In the genomic region with DNA sequence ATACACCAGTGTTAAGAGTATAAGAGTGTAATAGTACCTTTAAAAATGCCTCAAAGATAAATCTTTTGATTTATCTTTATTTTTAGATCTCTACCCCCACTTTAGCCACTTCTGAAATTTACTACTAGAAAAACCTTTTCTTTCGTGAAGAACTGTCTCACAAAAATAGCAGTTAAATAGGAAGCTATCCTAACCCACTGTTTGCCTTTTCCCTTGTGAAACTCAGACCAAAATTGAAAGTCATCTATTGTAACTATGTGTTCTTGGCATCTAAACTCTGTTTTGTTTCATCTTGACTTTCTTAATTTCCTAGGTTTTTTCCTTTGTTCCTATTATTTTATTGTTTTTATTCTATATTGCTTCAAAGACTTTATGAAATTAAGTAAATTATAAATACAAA, we compare ENCODE assay signal across 21 cellular contexts. TPM values are rescaled to one million over a fixed set of nuclear protein-coding genes. Genes with fewer than 3 reads are reported as not detected.
A peak's percentile ranks its signal among the peaks of the same experiment; 100 is the strongest.
DNase-seq lines count a peak whose midpoint lies in the region; ATAC-seq, FAIRE-seq and TF ChIP-seq lines count a peak whose summit lies in the region.
"Had no signal": no experiment of that assay in that cellular context is flagged by ENCODE, and none has a peak within 500 bp of the region (broad histone marks: within the 10 kb centered on the region; RNA-seq: fewer than 3 reads in every experiment).

No MANE protein-coding gene starts in this region.

- no peaks in the 10 kb centered on the region for H3K27me3 ChIP-seq in endothelial cell of umbilical vein (ENCODE audit: control insufficient read depth in 2 of 2, insufficient read depth in 2 of 2, low read length in 2 of 2)

- no peak overlapping the region for H2AFZ ChIP-seq in endothelial cell of umbilical vein (ENCODE audit: low read depth, low read length)

- H3K79me2 ChIP-seq in endothelial cell of umbilical vein (ENCODE audit: control insufficient read depth, insufficient read depth, low read length): no peaks in the 10 kb centered on the region

- intact Hi-C loops in endothelial cell of umbilical vein (cut with micrococcal nuclease): no loop called here
- intact Hi-C loops in left cardiac atrium (cut with DNase I): no loop called here

- ATAC-seq in GM19395 (IDR thresholded peaks at IDR 0.05; ENCODE audit: unreplicated experiment) (peak; percentile 45), left cardiac atrium (no peak)
- ATAC-seq: A549, Panc1 had no signal

- no peak overlapping the region for H3K4me2 ChIP-seq in endothelial cell of umbilical vein (ENCODE audit: insufficient read depth, low read length)
- H3K4me2 ChIP-seq: A549 had no signal

- DNase-seq in OCI-M1 (lab: John Stamatoyannopoulos, UW) (peak; percentile 37), endothelial cell of umbilical vein (ENCODE audit: low read depth, low spot score) (no peak), left cardiac atrium (no peak), cerebellum (ENCODE audit: low spot score) (no peak), HCEC 1CT (no peak), activated gamma-delta T cell treated with Interleukin-2 at 50 U/mL for 16 hours (no peak)
- DNase-seq: CD4-positive, CD25-positive, alpha-beta regulatory T cell; EL; H9; Kasumi-1; NCI-H1436 treated with DMSO at 0.1 percent for 48 hours; NCI-H2029 treated with DMSO at 0.1 percent for 48 hours; NCI-H2171 treated with DMSO at 0.1 percent for 48 hours; NCI-H446 treated with DMSO at 0.1 percent for 48 hours had no signal

- POLR2A ChIA-PET in endothelial cell of umbilical vein (lab: Charles Lee): no interaction called here

- H3K27ac ChIP-seq in endothelial cell of umbilical vein (ENCODE audit: insufficient read depth, low read depth, low read length): no peak overlapping the region
- H3K27ac ChIP-seq: A549, HL-60 had no signal

- CTCF ChIA-PET in endothelial cell of umbilical vein (lab: Charles Lee): interaction anchor here (1.1 to 1.2 kb wide), 2 partner anchors 10 to 17 kb away, joined by 3 to 5 read pairs; no protein-coding TSS in a partner anchor

- H3K36me3 ChIP-seq in endothelial cell of umbilical vein (ENCODE audit: control insufficient read depth in 2 of 2, extremely low read depth in 1 of 2, insufficient read depth in 2 of 2, low read length in 2 of 2): peaks cover 4 to 5% of the 10 kb centered on the region in 2 experiments

- H3K4me3 ChIP-seq in endothelial cell of umbilical vein (replicated peaks in 1 of 3; ENCODE audit: insufficient read depth in 1 of 3, low read depth in 1 of 3, low read length in 3 of 3): no peak overlapping the region
- H3K4me3 ChIP-seq: A549 had no signal

- dilution Hi-C loops in endothelial cell of umbilical vein (cut with MboI; ENCODE audit: extremely low pct_ligation_motif_present, low sequenced_read_pairs): no loop called here

- BruUV-seq in endothelial cell of umbilical vein (replicated peaks; lab: Mats Ljungman, UMichigan): TSS peak; percentile 8

- TF ChIP-seq CTCF in endothelial cell of umbilical vein (IDR thresholded peaks at IDR 0.05; ENCODE audit: extremely low read depth in 1 of 2, insufficient read depth in 1 of 2, low read depth in 1 of 2, low read length in 2 of 2): no peak

- no peaks in the 10 kb centered on the region for H4K20me1 ChIP-seq in endothelial cell of umbilical vein (replicated peaks; ENCODE audit: control insufficient read depth, extremely low read depth, insufficient read depth, low read length)

- TF ChIP-seq POLR2A in endothelial cell of umbilical vein (IDR thresholded peaks at IDR 0.05; ENCODE audit: low read depth, low read length): no peak

- no peaks in the 10 kb centered on the region for H3K4me1 ChIP-seq in endothelial cell of umbilical vein (ENCODE audit: control insufficient read depth, extremely low read depth, insufficient read depth, low read length)
- H3K4me1 ChIP-seq: A549 had no signal

- FAIRE-seq in A204.1 (lab: Jason Lieb, UNC) (peak; percentile 76), endothelial cell of umbilical vein (lab: Jason Lieb, UNC) (no peak)
- FAIRE-seq: A549, HTR-8/SVneo had no signal

- no peaks in the 10 kb centered on the region for H3K9me3 ChIP-seq in endothelial cell of umbilical vein (replicated peaks; ENCODE audit: control insufficient read depth, insufficient read depth, low read length)
- H3K9me3 ChIP-seq: A549 had no signal

- no peaks in the 10 kb centered on the region for H3K9me1 ChIP-seq in endothelial cell of umbilical vein (replicated peaks; ENCODE audit: control insufficient read depth, extremely low read depth, insufficient read depth, low read length)

- H3K9ac ChIP-seq in endothelial cell of umbilical vein (replicated peaks; ENCODE audit: extremely low read depth, insufficient read depth, low read length): no peak overlapping the region

TF ChIP-seq in endothelial cell of umbilical vein, 7 proteins besides CTCF, POLR2A, EP300 and RAD21:
- no peak for TF ChIP-seq POLR2AphosphoS5 (IDR thresholded peaks at IDR 0.05; ENCODE audit: insufficient read depth, low read depth, low read length)
- no peak for TF ChIP-seq MYC (IDR thresholded peaks at IDR 0.05; ENCODE audit: low read depth, low read length)
- TF ChIP-seq EZH2 (IDR thresholded peaks at IDR 0.05; ENCODE audit: borderline replicate concordance, low read depth, low read length, severe bottlenecking): no peak
- no peak for TF ChIP-seq GATA2 (IDR thresholded peaks at IDR 0.05; ENCODE audit: insufficient read depth, insufficient read length, low read depth, low read length)
- no peak for TF ChIP-seq FOS (IDR thresholded peaks at IDR 0.05; ENCODE audit: borderline replicate concordance, insufficient read depth, low read length)
- TF ChIP-seq, protein P1, sequence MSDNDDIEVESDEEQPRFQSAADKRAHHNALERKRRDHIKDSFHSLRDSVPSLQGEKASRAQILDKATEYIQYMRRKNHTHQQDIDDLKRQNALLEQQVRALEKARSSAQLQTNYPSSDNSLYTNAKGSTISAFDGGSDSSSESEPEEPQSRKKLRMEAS (IDR thresholded peaks at IDR 0.05; ENCODE audit: insufficient read depth, insufficient read length): no peak
TF ChIP-seq in endothelial cell of umbilical vein: peak in this region for 0.

RNA-seq across cellular contexts. Expression of a gene that starts 7.8 kb away (rescaled TPM):
- total RNA-seq in endothelial cell of umbilical vein (23.0 and 23.9 TPM in 2 replicates), left cardiac atrium (10 to 100 TPM in 1 of 2 donors, 1 to 10 TPM in 1; 9.3 to 11.1 TPM), cerebellum (4.0 TPM)
- 10.5 and 10.6 TPM in 2 replicates for polyA plus RNA-seq in endothelial cell of umbilical vein
- 2.3 and 3.1 TPM in 2 replicates for polyA plus RNA-seq in endothelial cell of umbilical vein (2011; cell fraction: cytosol; rRNA removed)
- polyA plus RNA-seq in endothelial cell of umbilical vein (2011; cell fraction: nucleus; rRNA removed): 78.6 and 80.6 TPM in 2 replicates
- polyA plus RNA-seq in endothelial cell of umbilical vein (2012): 5.2 and 5.6 TPM in 2 replicates
- 70.2 and 95.2 TPM in 2 replicates for polyA minus RNA-seq in endothelial cell of umbilical vein
- polyA minus RNA-seq in endothelial cell of umbilical vein (2011; cell fraction: cytosol; rRNA and poly(A)+ RNA removed): 2.2 TPM
- polyA minus RNA-seq in endothelial cell of umbilical vein (2011; cell fraction: nucleus; rRNA and poly(A)+ RNA removed): 156 and 223 TPM in 2 replicates
- total RNA-seq: CD4-positive, CD25-positive, alpha-beta regulatory T cell had no signal
- polyA plus RNA-seq: CD4-positive, CD25-positive, alpha-beta regulatory T cell; IgD-negative memory B cell had no signal

RNA-seq across cellular contexts. Expression of a gene that starts 29.6 kb away (rescaled TPM):
- total RNA-seq in endothelial cell of umbilical vein (235 and 238 TPM in 2 replicates), left cardiac atrium (10 to 100 TPM; 61.5 to 71.2 TPM), cerebellum (30.6 TPM)
- polyA plus RNA-seq in endothelial cell of umbilical vein: 141 and 160 TPM in 2 replicates
- 95.6 and 113 TPM in 2 replicates for polyA plus RNA-seq in endothelial cell of umbilical vein (2011; cell fraction: cytosol; rRNA removed)
- 127 and 148 TPM in 2 replicates for polyA plus RNA-seq in endothelial cell of umbilical vein (2011; cell fraction: nucleus; rRNA removed)
- polyA plus RNA-seq in endothelial cell of umbilical vein (2012): 142 and 143 TPM in 2 replicates
- 352 and 369 TPM in 2 replicates for polyA minus RNA-seq in endothelial cell of umbilical vein
- not detected for polyA minus RNA-seq in endothelial cell of umbilical vein (2011; cell fraction: cytosol; rRNA and poly(A)+ RNA removed)
- polyA minus RNA-seq in endothelial cell of umbilical vein (2011; cell fraction: nucleus; rRNA and poly(A)+ RNA removed): 427 and 439 TPM in 2 replicates
- total RNA-seq: CD4-positive, CD25-positive, alpha-beta regulatory T cell; H9 had no signal
- polyA plus RNA-seq: CD4-positive, CD25-positive, alpha-beta regulatory T cell had no signal
